In the genomic region with DNA sequence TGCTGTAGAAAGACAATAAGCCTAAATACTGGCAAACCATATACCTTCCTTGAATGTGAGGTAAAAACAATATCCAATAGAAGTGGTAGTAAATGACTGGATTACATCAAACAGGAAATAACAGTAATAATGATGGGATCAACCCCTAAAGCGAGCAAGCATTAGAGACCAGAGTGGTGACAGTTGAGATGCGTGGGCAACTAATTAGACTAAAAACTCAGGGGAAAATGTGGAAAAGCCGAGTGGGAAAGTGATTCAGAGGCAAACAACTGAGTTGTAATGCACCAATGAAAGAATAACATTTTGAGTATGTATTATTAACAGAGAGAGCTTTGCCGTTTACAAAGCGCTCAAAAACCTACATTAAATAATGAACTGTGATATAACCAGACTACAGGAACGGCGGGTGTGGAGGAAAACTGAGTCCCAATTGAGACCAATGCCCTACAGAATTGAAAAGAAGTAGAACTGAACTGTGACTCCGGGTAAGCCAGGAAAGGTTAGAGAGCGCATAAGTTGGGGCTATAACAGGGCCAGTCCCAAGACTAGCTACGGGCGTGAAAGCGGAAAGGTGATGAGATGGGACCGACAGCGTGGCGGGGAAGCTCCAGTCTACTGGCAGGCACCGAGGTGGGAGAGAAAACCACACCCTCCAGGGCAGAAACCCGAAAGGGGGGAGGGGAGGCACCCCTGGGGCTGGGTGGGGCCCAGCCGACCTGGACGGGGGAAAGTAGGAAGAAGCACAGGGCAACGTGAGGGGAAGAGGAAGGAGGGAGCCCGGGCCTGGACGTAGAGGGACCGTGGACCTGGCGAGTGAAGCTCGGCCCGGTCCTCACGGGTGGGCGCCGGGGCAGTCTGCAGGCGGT, we compare ENCODE assay signal across 8 cellular contexts. TPM values are rescaled to one million over a fixed set of nuclear protein-coding genes. Genes with fewer than 3 reads are reported as not detected.
A peak's percentile ranks its signal among the peaks of the same experiment; 100 is the strongest.
DNase-seq lines count a peak whose midpoint lies in the region; ATAC-seq, FAIRE-seq and TF ChIP-seq lines count a peak whose summit lies in the region.

No MANE protein-coding gene starts in this region.

- peak overlapping the region; percentile 100 for H3K4me3 Mint-ChIP-seq in T-helper 2 cell treated with Interferon-gamma antibody and Interleukin-4, amounts not matched to agents 5 μg/mL and 100 μg/mL, for 36 hours

- in situ Hi-C loops in K562 (cut with MboI) = no loop called here

- H3K27ac ChIP-seq in DOHH2 (ENCODE audit: low read depth, low read length) (peak overlapping the region; percentile 71), Karpas-422 (ENCODE audit: low read length) (peak overlapping the region; percentile 74), K562 (ENCODE audit: extremely low read depth, low read depth, low read length) (peak overlapping the region; percentile 98)

- peaks cover 60% of the 10 kb centered on the region for H3K79me2 ChIP-seq in DOHH2 (ENCODE audit: control insufficient read depth, low read length)
- peaks cover 55% of the 10 kb centered on the region for H3K79me2 ChIP-seq in Karpas-422 (ENCODE audit: low read length)
- peaks cover 55% of the 10 kb centered on the region for H3K79me2 ChIP-seq in K562 (ENCODE audit: control insufficient read depth, insufficient read depth, low read length)

- H4K20me1 ChIP-seq in DOHH2 (ENCODE audit: control insufficient read depth, insufficient read depth, low read depth, low read length) (peaks cover 23% of the 10 kb centered on the region), Karpas-422 (ENCODE audit: insufficient read depth, low read depth, low read length) (peaks cover 8% of the 10 kb centered on the region; the same call in 1 of the 2 replicates), K562 (replicated peaks; ENCODE audit: control insufficient read depth, insufficient read depth, low read length) (no peaks in the 10 kb centered on the region)

- no peak for TF ChIP-seq EP300 in K562 (IDR thresholded peaks at IDR 0.05; ENCODE audit: low read length)

- TF ChIP-seq CTCF in DOHH2 (IDR thresholded peaks at IDR 0.05; ENCODE audit: low read depth, low read length, poor library complexity, severe bottlenecking) (no peak), K562 (IDR thresholded peaks at IDR 0.05 in 2 of 3, conservative IDR thresholded peaks at IDR 0.05 in 1 of 3; ENCODE audit: insufficient read depth in 2 of 3, low read depth in 1 of 3, low read length in 3 of 3) (no peak), kidney epithelial cell (IDR thresholded peaks at IDR 0.05; ENCODE audit: insufficient read depth, low read length, poor library complexity, severe bottlenecking) (no peak)

- no TSS peak for BruUV-seq in K562 (replicated peaks; lab: Mats Ljungman, UMichigan)

- FAIRE-seq in K562 (lab: Jason Lieb, UNC) = no peak

- no peaks in the 10 kb centered on the region for H3K9me2 ChIP-seq in DOHH2 (replicated peaks; ENCODE audit: control insufficient read depth, low read length)
- no peaks in the 10 kb centered on the region for H3K9me2 ChIP-seq in Karpas-422 (replicated peaks; ENCODE audit: insufficient read depth, low read length)

- H3K9me3 Mint-ChIP-seq in T-helper 2 cell treated with Interferon-gamma antibody and Interleukin-4, amounts not matched to agents 5 μg/mL and 100 μg/mL, for 36 hours = no peaks in the 10 kb centered on the region

- H2AFZ ChIP-seq in Karpas-422 (ENCODE audit: low read length) (peak overlapping the region; percentile 30; the same call in 1 of the 2 replicates), K562 (ENCODE audit: low read depth, low read length) (peak overlapping the region; percentile 100)

- H3K27me3 Mint-ChIP-seq in T-helper 2 cell treated with Interferon-gamma antibody and Interleukin-4, amounts not matched to agents 5 μg/mL and 100 μg/mL, for 36 hours (ENCODE audit: low read depth) = no peaks in the 10 kb centered on the region

- intact Hi-C loops in K562 (cut with micrococcal nuclease) = no loop called here

- H3K4me1 ChIP-seq in DOHH2 (ENCODE audit: control insufficient read depth, low read length) (peaks cover 32% of the 10 kb centered on the region), Karpas-422 (ENCODE audit: low read length) (peaks cover 29% of the 10 kb centered on the region), K562 (replicated peaks in 1 of 2; ENCODE audit: control insufficient read depth in 2 of 2, insufficient read depth in 2 of 2, low read length in 2 of 2) (peaks cover 5 to 15% of the 10 kb centered on the region in 2 experiments; a peak in 4 of 5 replicates)

- H3K27me3 ChIP-seq in DOHH2 (ENCODE audit: control insufficient read depth, low read length) (no peaks in the 10 kb centered on the region), Karpas-422 (ENCODE audit: low read length) (no peaks in the 10 kb centered on the region), K562 (ENCODE audit: control insufficient read depth in 2 of 2, insufficient read depth in 2 of 2, low read length in 2 of 2) (no peaks in the 10 kb centered on the region), kidney epithelial cell (ENCODE audit: control insufficient read depth, insufficient read depth, low read length) (no peaks in the 10 kb centered on the region)

- H3K4me1 Mint-ChIP-seq in T-helper 2 cell treated with Interferon-gamma antibody and Interleukin-4, amounts not matched to agents 5 μg/mL and 100 μg/mL, for 36 hours (ENCODE audit: low read depth) = peaks cover 34% of the 10 kb centered on the region

- TF ChIP-seq POLR2A in K562 (conservative IDR thresholded peaks at IDR 0.05) = no peak

- POLR2A ChIA-PET in K562 (lab: Yijun Ruan, JAX) = interaction anchor here (0.6 to 3.0 kb wide), 13 partner anchors 9 to 486 kb away, joined by 3 to 12 read pairs (median 4); a partner anchor contains a TSS

- H3K9me3 ChIP-seq in DOHH2 (ENCODE audit: control insufficient read depth, insufficient read depth, low read length) (no peaks in the 10 kb centered on the region), Karpas-422 (ENCODE audit: low read length) (no peaks in the 10 kb centered on the region), K562 (replicated peaks; ENCODE audit: control insufficient read depth, insufficient read depth, low read depth, low read length) (no peaks in the 10 kb centered on the region)

- H3K4me2 ChIP-seq in DOHH2 (ENCODE audit: low read length) (peak overlapping the region; percentile 93), Karpas-422 (ENCODE audit: low read depth, low read length, poor library complexity, severe bottlenecking) (peak overlapping the region; percentile 98), K562 (ENCODE audit: insufficient read depth, low read length) (peak overlapping the region; percentile 90)

- peak overlapping the region; percentile 98 for H3K27ac Mint-ChIP-seq in T-helper 2 cell treated with Interferon-gamma antibody and Interleukin-4, amounts not matched to agents 5 μg/mL and 100 μg/mL, for 36 hours

- H3K4me3 ChIP-seq in DOHH2 (ENCODE audit: low read length) = peak overlapping the region; percentile 89
- H3K4me3 ChIP-seq in Karpas-422 (ENCODE audit: low read length) = peak overlapping the region; percentile 99
- H3K4me3 ChIP-seq in K562 = peak overlapping the region; percentile 72
- H3K4me3 ChIP-seq in kidney epithelial cell (ENCODE audit: low read depth, low read length) = peak overlapping the region; percentile 95

- WGBS in K562 (ENCODE audit: insufficient coverage, low coverage, missing lambda C conversion rate) = 0% methylated on average over 12 of the region's 30 CpGs

- H3K36me3 ChIP-seq in DOHH2 (ENCODE audit: control insufficient read depth, low read length) (peaks cover 41% of the 10 kb centered on the region), Karpas-422 (ENCODE audit: insufficient read depth, low read length) (peaks cover 6% of the 10 kb centered on the region; the same call in 1 of the 2 replicates), K562 (ENCODE audit: control insufficient read depth, insufficient read depth, low read length) (peaks cover 16% of the 10 kb centered on the region; the same call in 1 of the 3 replicates), kidney epithelial cell (ENCODE audit: control insufficient read depth, insufficient read depth, low read length) (no peaks in the 10 kb centered on the region)

- peak overlapping the region; percentile 88 for H3K9ac ChIP-seq in Karpas-422 (ENCODE audit: low read length)
- peak overlapping the region; percentile 88 to 99 for H3K9ac ChIP-seq in K562 (ENCODE audit: insufficient read depth in 1 of 2, low read depth in 2 of 2, low read length in 2 of 2)

- ATAC-seq in GM21619 (IDR thresholded peaks at IDR 0.05; ENCODE audit: unreplicated experiment) (peak; percentile 29), K562 (peak; percentile 76)

- CTCF ChIA-PET in K562 (lab: Yijun Ruan, JAX; ENCODE audit: low intra/inter-chr PET ratio) = no interaction called here

- no peaks in the 10 kb centered on the region for H3K9me1 ChIP-seq in K562 (ENCODE audit: control insufficient read depth, insufficient read depth, low read length)

- no peaks in the 10 kb centered on the region for H3F3A ChIP-seq in DOHH2 (ENCODE audit: control insufficient read depth, insufficient read depth)

- H3K36me3 Mint-ChIP-seq in T-helper 2 cell treated with Interferon-gamma antibody and Interleukin-4, amounts not matched to agents 5 μg/mL and 100 μg/mL, for 36 hours (ENCODE audit: low read depth) = peaks cover 3% of the 10 kb centered on the region

- TF ChIP-seq RAD21 in K562 (CRISPR knock-in tag; conservative IDR thresholded peaks at IDR 0.05 in 1 of 2, IDR thresholded peaks at IDR 0.05 in 1 of 2) = no peak

- DNase-seq in Karpas-422 = peak; percentile 86
- peak; percentile 41 for DNase-seq in T-helper 2 cell treated with Interferon-gamma antibody and Interleukin-4, amounts not matched to agents 5 μg/mL and 100 μg/mL, for 36 hours (ENCODE audit: low spot score)
- DNase-seq in K562 (ENCODE audit: extremely low read depth in 1 of 4, low spot score in 3 of 4) = peak; percentile 70 to 84 (median 76)
- DNase-seq in kidney epithelial cell (ENCODE audit: low read depth) = no peak
- DNase-seq in stimulated activated CD4-positive, alpha-beta T cell treated with anti-CD3 and anti-CD28 coated beads, Interleukin-1b, Interleukin-23, amount 100 ng/mL, for 48 hours = peak; percentile 64
- no peak for DNase-seq in medulla oblongata (ENCODE audit: extremely low spot score)

RNA-seq across cellular contexts. Expression of a gene that starts 0.6 kb away (rescaled TPM):
- total RNA-seq in Karpas-422 (2014; rRNA removed; shearing (Covaris generic); ENCODE audit: low replicate concordance) = 18.8 and 56.8 TPM in 2 replicates
- 95.3 and 165 TPM in 2 replicates for total RNA-seq in K562 (2011; cell fraction: chromatin; rRNA removed; ENCODE audit: low replicate concordance)
- total RNA-seq in K562 (2011; cell fraction: nucleolus; rRNA removed) = 45.4 and 49.1 TPM in 2 replicates
- total RNA-seq in K562 (2011; cell fraction: nucleoplasm; rRNA removed) = 78.5 and 111 TPM in 2 replicates
- total RNA-seq in K562 (2014; rRNA removed) = 14.8 and 18.6 TPM in 2 replicates
- total RNA-seq in K562 (2014; rRNA removed; fragmentation: Illumina TruSeq; extraction: Trizol) = 18.4 and 21.4 TPM in 2 replicates
- 18.7 and 19.8 TPM in 2 replicates for total RNA-seq in K562 (2015; rRNA removed; fragmentation: Illumina TruSeq; extraction: Trizol)
- total RNA-seq in K562 (2021) = 46.2 and 47.6 TPM in 2 replicates
- polyA plus RNA-seq in K562 (2011; rRNA removed) = 19.4 and 32.9 TPM in 2 replicates
- polyA plus RNA-seq in K562 (2011; cell fraction: cytosol; rRNA removed) = 25.1 and 36.0 TPM in 2 replicates
- 66.2 and 87.0 TPM in 2 replicates for polyA plus RNA-seq in K562 (2011; cell fraction: nucleus; rRNA removed)
- 29.1 and 31.4 TPM in 2 replicates for polyA plus RNA-seq in K562 (2012)
- polyA plus RNA-seq in K562 (2014; fragmentation: Illumina TruSeq; extraction: Trizol) = 43.7 and 47.9 TPM in 2 replicates
- 10 to 100 TPM in 1 of 2 experiments, 1 to 10 TPM in 1; 8.7 to 11.1 TPM for polyA plus RNA-seq in K562 (2014; fragmentation: Nextera tagmentation; extraction: Ambion mirVana)
- 25.3 and 27.1 TPM in 2 replicates for polyA plus RNA-seq in K562 (2014; rRNA removed)
- 28.3 and 33.6 TPM in 2 replicates for polyA minus RNA-seq in K562 (2011; rRNA and poly(A)+ RNA removed)
- polyA minus RNA-seq in K562 (2011; cell fraction: cytosol; rRNA and poly(A)+ RNA removed) = 22.0 and 22.3 TPM in 2 replicates
- polyA minus RNA-seq in K562 (2011; cell fraction: nucleus; rRNA and poly(A)+ RNA removed) = 21.0 and 32.5 TPM in 2 replicates
- total RNA-seq in kidney epithelial cell = 25.5 and 26.4 TPM in 2 replicates

Comparison
In these comparisons a context has a peak if more than half of its experiments do, and no peak if none do; other contexts are left out.
1. DNase-seq: peak in Karpas-422 (single experiment), T-helper 2 cell treated with Interferon-gamma antibody and Interleukin-4, amounts not matched to agents 5 μg/mL and 100 μg/mL, for 36 hours (single experiment), K562 (4 of 4) and stimulated activated CD4-positive, alpha-beta T cell treated with anti-CD3 and anti-CD28 coated beads, Interleukin-1b, Interleukin-23, amount 100 ng/mL, for 48 hours (single experiment); none in kidney epithelial cell (single experiment) and medulla oblongata (single experiment).
2. Peak in every context shown above with its lines, with median percentiles within 50 percentile points of each other: H3K27ac ChIP-seq, H3K4me2 ChIP-seq and H3K4me3 ChIP-seq.